ENCODE assay signal across 8 cellular contexts in the genomic region with DNA sequence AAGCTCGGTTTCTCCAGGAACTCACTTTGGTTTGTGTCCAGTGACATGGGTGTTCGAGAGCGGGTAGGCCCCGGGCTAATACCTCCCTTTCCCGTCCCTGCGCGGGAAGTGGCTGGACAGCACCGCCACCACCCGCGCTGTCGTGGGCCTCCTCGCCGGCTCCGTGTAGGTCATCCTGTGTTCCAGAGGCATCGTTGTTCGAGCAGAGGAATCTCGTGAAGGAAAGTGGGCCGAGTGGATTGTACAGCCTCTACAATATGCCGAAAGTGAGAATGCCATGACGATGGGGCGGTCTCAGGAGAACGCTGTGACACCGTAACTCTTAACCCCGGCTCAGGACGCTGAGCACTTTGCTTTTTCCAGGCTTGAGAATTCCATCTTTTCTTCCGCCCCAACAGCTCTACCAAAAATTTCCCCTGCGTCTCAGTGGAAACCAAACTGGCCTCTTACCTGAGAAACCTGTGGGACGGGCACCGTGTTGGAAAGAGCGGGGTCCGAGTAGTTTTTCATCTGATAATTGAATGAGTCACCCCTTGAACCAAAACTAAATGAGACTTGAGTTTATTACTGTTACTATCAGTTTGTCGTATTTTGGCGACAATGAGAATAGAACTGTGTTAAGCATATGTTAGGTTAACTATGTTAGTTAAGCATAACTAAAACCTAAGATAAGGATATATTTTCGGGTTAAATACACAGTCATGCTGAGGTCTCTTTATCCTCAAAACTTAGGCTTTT. TPM values are rescaled to one million over a fixed set of nuclear protein-coding genes. Genes with fewer than 3 reads are reported as not detected.
DNase-seq lines count a peak whose midpoint lies in the region; ATAC-seq, FAIRE-seq and TF ChIP-seq lines count a peak whose summit lies in the region.

No MANE protein-coding gene starts in this region.

- POLR2A ChIA-PET in HCT116 (lab: Charles Lee), result interaction anchor here (0.9 to 1.3 kb wide), 3 partner anchors 9 to 53 kb away, joined by 3 read pairs; a partner anchor contains a TSS
- POLR2A ChIA-PET in H1 (lab: Charles Lee; ENCODE audit: partially characterized antibody), result interaction anchor here (0.6 to 2.0 kb wide), 4 partner anchors 9 to 1074 kb away, joined by 3 to 8 read pairs (median 4); no protein-coding TSS in a partner anchor

- H3K4me1 ChIP-seq in ES-I3 (ENCODE audit: insufficient read depth, low read length) (0 out of 2 replicates have a peak, but pooled peaks cover 5% of the 10 kb centered on the region), HCT116 (ENCODE audit: control insufficient read depth in 1 of 2, insufficient read depth in 2 of 2, low read length in 2 of 2) (peaks cover 9 to 17% of the 10 kb centered on the region in 2 experiments; a peak in 3 of 4 replicates), H1 (replicated peaks in 1 of 4; ENCODE audit: control insufficient read depth in 3 of 4, insufficient read depth in 4 of 4, low read length in 3 of 4) (peaks cover 0 to 3% (median 1%) of the 10 kb centered on the region in 4 experiments; a peak in 2 of 7 replicates)

- 0 out of 2 replicates have a peak overlapping the region, but pooled peaks have one; percentile 53 for H2BK12ac ChIP-seq in H1 (ENCODE audit: low read depth, low read length)

- no peak overlapping the region for H2BK15ac ChIP-seq in H1 (ENCODE audit: low read length)

- H3K27ac ChIP-seq in HCT116 (ENCODE audit: low read depth, low read length) (peak overlapping the region; percentile 63), H1 (ENCODE audit: low read depth, low read length) (peak overlapping the region; percentile 98)

- H2BK5ac ChIP-seq in H1 (ENCODE audit: low read depth, low read length), result peak overlapping the region; percentile 50

- no peak overlapping the region for H3K14ac ChIP-seq in H1 (ENCODE audit: insufficient read length)

- TF ChIP-seq RAD21 in HCT116 (IDR thresholded peaks at IDR 0.05; ENCODE audit: low read depth), result no peak
- TF ChIP-seq RAD21 in H1 (IDR thresholded peaks at IDR 0.05 in 1 of 2, conservative IDR thresholded peaks at IDR 0.05 in 1 of 2; ENCODE audit: low read depth in 2 of 2, low read length in 2 of 2), result no peak

- CTCF ChIA-PET in HCT116 (lab: Charles Lee), result interaction anchor here (0.6 to 1.4 kb wide), 11 partner anchors 9 to 736 kb away, joined by 3 to 14 read pairs (median 4); no protein-coding TSS in a partner anchor
- CTCF ChIA-PET in H1 (lab: Charles Lee; ENCODE audit: partially characterized antibody), result interaction anchor here (0.9 to 1.7 kb wide), 15 partner anchors 9 to 751 kb away, joined by 3 to 9 read pairs (median 3); no protein-coding TSS in a partner anchor

- RAD21 ChIA-PET in HCT116 (lab: Charles Lee; ENCODE audit: low non-redundant PET in 1 of 2, low total read pairs in 2 of 2, uncharacterized antibody in 2 of 2, unreplicated experiment in 2 of 2), result interaction anchor here in 1 of 2 experiments (1.4 kb wide), 1 partner anchor 344 kb away, joined by 3 read pairs; no protein-coding TSS in a partner anchor

- ATAC-seq in HCT116 (peak; percentile 57), HG02623 (IDR thresholded peaks at IDR 0.05; ENCODE audit: unreplicated experiment) (no peak)
- ATAC-seq in natural killer cell treated with Interleukin-12 subunit alpha and Interleukin-12 subunit beta and Interleukin-15 and Interleukin-18, amount 100 ng/mL, for 72 hours, result peak; percentile 56 to 61

- H3K9me3 Mint-ChIP-seq in natural killer cell treated with Interleukin-12 subunit alpha and Interleukin-12 subunit beta and Interleukin-15 and Interleukin-18, amount 100 ng/mL, for 72 hours, result no peaks in the 10 kb centered on the region

- H3K9me3 ChIP-seq in ES-I3 (ENCODE audit: control insufficient read depth, insufficient read depth, low read length), result no peaks in the 10 kb centered on the region
- no peaks in the 10 kb centered on the region for H3K9me3 ChIP-seq in HCT116 (ENCODE audit: control insufficient read depth in 1 of 2, insufficient read depth in 1 of 2, low read depth in 1 of 2, low read length in 2 of 2)
- H3K9me3 ChIP-seq in H1 (ENCODE audit: insufficient read depth in 2 of 2, low read depth in 1 of 2, low read length in 1 of 2), result no peaks in the 10 kb centered on the region

- TF ChIP-seq POLR2A in HCT116 (IDR thresholded peaks at IDR 0.05; ENCODE audit: borderline replicate concordance, extremely low read depth, insufficient read depth, insufficient read length) (no peak), H1 (IDR thresholded peaks at IDR 0.05; ENCODE audit: control extremely low read depth in 1 of 2, low read depth in 2 of 2, low read length in 2 of 2) (peak in 1 of 2 experiments; percentile 8; a peak in 1 of 3 replicates)

- H3K4me2 ChIP-seq in HCT116 (ENCODE audit: low read length) (peak overlapping the region; percentile 89), H1 (ENCODE audit: insufficient read depth in 1 of 2, low read depth in 2 of 2, low read length in 2 of 2) (peak overlapping the region; percentile 83 to 96)

- peak overlapping the region; percentile 32 for H4K5ac ChIP-seq in H1 (ENCODE audit: insufficient read length, low read depth, low read length)

- no peaks in the 10 kb centered on the region for H3K27me3 ChIP-seq in HCT116 (ENCODE audit: insufficient read depth, low read length)
- H3K27me3 ChIP-seq in H1 (replicated peaks in 1 of 4; ENCODE audit: control insufficient read depth in 3 of 4, extremely low read depth in 1 of 4, insufficient read depth in 3 of 4, low read length in 3 of 4), result no peaks in the 10 kb centered on the region

- peak overlapping the region; percentile 74 to 93 for H3K4me3 ChIP-seq in HCT116 (replicated peaks in 1 of 2; ENCODE audit: low read depth in 1 of 2, low read length in 2 of 2)
- H3K4me3 ChIP-seq in H1 (ENCODE audit: extremely low read depth in 1 of 4, insufficient read depth in 2 of 4, low read depth in 3 of 4, low read length in 4 of 4), result peak overlapping the region; percentile 54 to 99 (median 92)

- peaks cover 3% of the 10 kb centered on the region; the same call in 1 of the 2 replicates for H3K79me1 ChIP-seq in H1 (ENCODE audit: low read depth, low read length)

- H3K4me3 Mint-ChIP-seq in natural killer cell treated with Interleukin-12 subunit alpha and Interleukin-12 subunit beta and Interleukin-15 and Interleukin-18, amount 100 ng/mL, for 72 hours, result peak overlapping the region; percentile 97

- H3K4ac ChIP-seq in H1 (replicated peaks; ENCODE audit: insufficient read length, low read depth, low read length), result no peak overlapping the region

- TF ChIP-seq CTCF in HCT116 (IDR thresholded peaks at IDR 0.05 in 2 of 3, conservative IDR thresholded peaks at IDR 0.05 in 1 of 3; ENCODE audit: borderline replicate concordance in 1 of 3, insufficient read depth in 1 of 3, low read depth in 2 of 3, low read length in 2 of 3), result no peak
- no peak for TF ChIP-seq CTCF in H1 (IDR thresholded peaks at IDR 0.05; ENCODE audit: control extremely low read depth in 1 of 3, insufficient read depth in 1 of 3, low read depth in 1 of 3, low read length in 3 of 3)

- TF ChIP-seq EP300 in H1 (IDR thresholded peaks at IDR 0.05; ENCODE audit: borderline replicate concordance in 1 of 2, low read depth in 2 of 2, low read length in 2 of 2), result no peak

- intact Hi-C loops in HCT116 (cut with micrococcal nuclease), result no loop called here

- H3K9me2 ChIP-seq in HCT116 (ENCODE audit: insufficient read depth), result no peaks in the 10 kb centered on the region

- no peaks in the 10 kb centered on the region for H3K36me3 ChIP-seq in ES-I3 (ENCODE audit: insufficient read depth, low read length)
- H3K36me3 ChIP-seq in HCT116 (ENCODE audit: control insufficient read depth in 1 of 2, insufficient read depth in 2 of 2, low read length in 2 of 2), result peaks cover 12 to 13% of the 10 kb centered on the region in 2 experiments
- peaks cover 3 to 24% (median 6%) of the 10 kb centered on the region in 4 experiments; a peak in 7 of 8 replicates for H3K36me3 ChIP-seq in H1 (ENCODE audit: control insufficient read depth in 2 of 4, insufficient read depth in 4 of 4, low read length in 3 of 4)

- H3K23me2 ChIP-seq in H1 (ENCODE audit: low read depth, low read length), result peaks cover 5% of the 10 kb centered on the region; the same call in 1 of the 2 replicates

- H3K23ac ChIP-seq in H1 (ENCODE audit: insufficient read length), result no peak overlapping the region

- H2BK120ac ChIP-seq in H1 (replicated peaks; ENCODE audit: low read depth, low read length), result no peak overlapping the region

- H3K79me2 ChIP-seq in HCT116 (ENCODE audit: insufficient read depth, low read length), result peaks cover 86% of the 10 kb centered on the region
- H3K79me2 ChIP-seq in H1 (ENCODE audit: control insufficient read depth in 1 of 2, insufficient read depth in 2 of 2, low read length in 2 of 2), result peaks cover 12 to 80% of the 10 kb centered on the region in 2 experiments

- H3K36me3 Mint-ChIP-seq in natural killer cell treated with Interleukin-12 subunit alpha and Interleukin-12 subunit beta and Interleukin-15 and Interleukin-18, amount 100 ng/mL, for 72 hours, result peaks cover 12% of the 10 kb centered on the region

- H3K27ac Mint-ChIP-seq in natural killer cell treated with Interleukin-12 subunit alpha and Interleukin-12 subunit beta and Interleukin-15 and Interleukin-18, amount 100 ng/mL, for 72 hours, result peak overlapping the region; percentile 97 to 98

- WGBS in H1 (ENCODE audit: extremely low coverage in 1 of 2, insufficient coverage in 1 of 2, insufficient read length in 1 of 2, insufficient replicate concordance in 2 of 2, low coverage in 1 of 2, low lambda C conversion rate in 2 of 2, missing lambda C conversion rate in 1 of 2), 2 experiments, result 4% methylated on average over 31 of the region's 34 CpGs; no CpG with 5 or more reads in 1 of the 2 experiments

- no peak overlapping the region for H2AK5ac ChIP-seq in H1 (ENCODE audit: low read depth, low read length)

- H4K20me1 ChIP-seq in HCT116 (ENCODE audit: insufficient read depth) (peaks cover 17% of the 10 kb centered on the region; the same call in 1 of the 2 replicates), H1 (replicated peaks in 1 of 2; ENCODE audit: control insufficient read depth in 1 of 2, insufficient read depth in 2 of 2, low read length in 2 of 2) (peaks cover 0 to 8% of the 10 kb centered on the region in 2 experiments)

- no peak overlapping the region for H2BK20ac ChIP-seq in H1 (ENCODE audit: low read length)

- H3K27me3 Mint-ChIP-seq in natural killer cell treated with Interleukin-12 subunit alpha and Interleukin-12 subunit beta and Interleukin-15 and Interleukin-18, amount 100 ng/mL, for 72 hours, result no peaks in the 10 kb centered on the region

- no peak overlapping the region for H4K91ac ChIP-seq in H1 (replicated peaks; ENCODE audit: insufficient read length, low read length)

- 0 out of 2 replicates have a peak overlapping the region, but pooled peaks have one; percentile 2 for H3K18ac ChIP-seq in H1 (ENCODE audit: extremely low read depth, low read length)

- H3K56ac ChIP-seq in H1 (replicated peaks; ENCODE audit: insufficient read length, low read depth, low read length), result no peak overlapping the region

- peak overlapping the region; percentile 82; the same call in 1 of the 2 replicates for H4K8ac ChIP-seq in H1 (ENCODE audit: extremely low read depth, insufficient read depth, low read length)

- H3K9ac ChIP-seq in ES-I3 (ENCODE audit: low read depth, low read length) (peak overlapping the region; percentile 71), HCT116 (ENCODE audit: low read length) (peak overlapping the region; percentile 92), H1 (replicated peaks in 1 of 4; ENCODE audit: extremely low read depth in 1 of 4, low read depth in 3 of 4, low read length in 3 of 4) (peak overlapping the region; percentile 96 to 99 (median 98))

- no peak for FAIRE-seq in H1 (lab: Jason Lieb, UNC)

- H2AFZ ChIP-seq in HCT116 (ENCODE audit: low read depth, low read length, poor library complexity, severe bottlenecking), result no peak overlapping the region
- H2AFZ ChIP-seq in H1 (ENCODE audit: low read length), result peak overlapping the region; percentile 79

- TSS peak; percentile 76 for BruUV-seq in HCT116 (replicated peaks; lab: Mats Ljungman, UMichigan)

- DNase-seq in HCT116 (ENCODE audit: low read depth, low spot score) (no peak), OCI-M1 (lab: John Stamatoyannopoulos, UW) (peak; percentile 53), H1 (ENCODE audit: low read depth in 1 of 2, low spot score in 2 of 2) (no peak), mesenteric fat pad (ENCODE audit: low spot score) (no peak), cerebellar cortex (ENCODE audit: low spot score) (no peak)
- DNase-seq in natural killer cell treated with Interleukin-12 subunit alpha and Interleukin-12 subunit beta and Interleukin-15 and Interleukin-18, amount 100 ng/mL, for 72 hours (ENCODE audit: low spot score), result no peak

- peaks cover 35 to 54% of the 10 kb centered on the region in 2 donors for H3K4me1 Mint-ChIP-seq in natural killer cell treated with Interleukin-12 subunit alpha and Interleukin-12 subunit beta and Interleukin-15 and Interleukin-18, amount 100 ng/mL, for 72 hours (ENCODE audit: low read depth in 2 of 2)

RNA-seq across cellular contexts. Expression of a gene that starts 0.5 kb away (rescaled TPM):
- 192 TPM for total RNA-seq in HCT116 (2021; ENCODE audit: unreplicated experiment)
- 127 and 163 TPM in 2 replicates for polyA plus RNA-seq in HCT116 (2012)
- 145 and 146 TPM in 2 replicates for total RNA-seq in H1 (2021; fragmentation: NEBNext Ultra II Directional; extraction: Animal tissue kit (Norgen Biotek cat#: 25700))
- 23.2 and 35.1 TPM in 2 replicates for polyA plus RNA-seq in H1 (2011; rRNA removed)
- polyA plus RNA-seq in H1 (2011; cell fraction: cytosol; rRNA removed), result 104 TPM
- 7.8 TPM for polyA plus RNA-seq in H1 (2011; cell fraction: nucleus; rRNA removed)
- polyA plus RNA-seq in H1 (2012, experiment 1 of 2), result 146 to 227 TPM (median 158 TPM) in 4 replicates
- polyA plus RNA-seq in H1 (2012, experiment 2 of 2), result 15.9 TPM
- polyA plus RNA-seq in H1 (2013, experiment 1 of 2), result 50.5 TPM
- 49.1 TPM for polyA plus RNA-seq in H1 (2013, experiment 2 of 2)
- polyA minus RNA-seq in H1 (2011; rRNA and poly(A)+ RNA removed), result 59.8 and 82.9 TPM in 2 replicates
- polyA minus RNA-seq in H1 (2011; cell fraction: cytosol; rRNA and poly(A)+ RNA removed), result 63.3 TPM
- 30.1 TPM for polyA minus RNA-seq in H1 (2011; cell fraction: nucleus; rRNA and poly(A)+ RNA removed)
- total RNA-seq in natural killer cell treated with Interleukin-12 subunit alpha and Interleukin-12 subunit beta and Interleukin-15 and Interleukin-18, amount 100 ng/mL, for 72 hours, result 100 to 1,000 TPM; 138 to 167 TPM
- 91.2 TPM for total RNA-seq in mesenteric fat pad

RNA-seq across cellular contexts. Expression of a gene that starts 1.0 kb away (rescaled TPM):
- total RNA-seq in HCT116 (2021; ENCODE audit: unreplicated experiment) (38.5 TPM), mesenteric fat pad (65.9 TPM)
- 15.9 and 21.2 TPM in 2 replicates for polyA plus RNA-seq in HCT116 (2012)
- total RNA-seq in H1 (2021; fragmentation: NEBNext Ultra II Directional; extraction: Animal tissue kit (Norgen Biotek cat#: 25700)), result 76.3 and 76.8 TPM in 2 replicates
- polyA plus RNA-seq in H1 (2011; rRNA removed), result 19.1 and 45.1 TPM in 2 replicates
- 39.3 TPM for polyA plus RNA-seq in H1 (2011; cell fraction: cytosol; rRNA removed)
- 12.1 TPM for polyA plus RNA-seq in H1 (2011; cell fraction: nucleus; rRNA removed)
- polyA plus RNA-seq in H1 (2012, experiment 1 of 2), result 41.3 to 62.4 TPM (median 52.3 TPM) in 4 replicates
- polyA plus RNA-seq in H1 (2012, experiment 2 of 2), result 6.1 TPM
- 47.9 TPM for polyA plus RNA-seq in H1 (2013, experiment 1 of 2)
- 46.0 TPM for polyA plus RNA-seq in H1 (2013, experiment 2 of 2)
- 38.1 and 52.6 TPM in 2 replicates for polyA minus RNA-seq in H1 (2011; rRNA and poly(A)+ RNA removed)
- polyA minus RNA-seq in H1 (2011; cell fraction: cytosol; rRNA and poly(A)+ RNA removed), result 30.2 TPM
- polyA minus RNA-seq in H1 (2011; cell fraction: nucleus; rRNA and poly(A)+ RNA removed), result 48.6 TPM
- total RNA-seq in natural killer cell treated with Interleukin-12 subunit alpha and Interleukin-12 subunit beta and Interleukin-15 and Interleukin-18, amount 100 ng/mL, for 72 hours, result 10 to 100 TPM; 36.5 to 40.6 TPM

RNA-seq across cellular contexts. Expression of a gene that starts 51.3 kb away (rescaled TPM):
- 67.6 TPM for total RNA-seq in HCT116 (2021; ENCODE audit: unreplicated experiment)
- 81.1 and 106 TPM in 2 replicates for polyA plus RNA-seq in HCT116 (2012)
- total RNA-seq in H1 (2021; fragmentation: NEBNext Ultra II Directional; extraction: Animal tissue kit (Norgen Biotek cat#: 25700)), result 2.1 and 2.9 TPM in 2 replicates
- polyA plus RNA-seq in H1 (2011; rRNA removed), result 0.41 and 0.49 TPM in 2 replicates
- polyA plus RNA-seq in H1 (2011; cell fraction: cytosol; rRNA removed), result 0.47 TPM
- polyA plus RNA-seq in H1 (2011; cell fraction: nucleus; rRNA removed), result 0.29 TPM
- polyA plus RNA-seq in H1 (2012, experiment 1 of 2), result 0.92 to 1.1 TPM (median 0.99 TPM) in 4 replicates
- polyA plus RNA-seq in H1 (2012, experiment 2 of 2), result 0.34 TPM
- polyA plus RNA-seq in H1 (2013, experiment 1 of 2), result 1.5 TPM
- polyA plus RNA-seq in H1 (2013, experiment 2 of 2), result 1.6 TPM
- polyA minus RNA-seq in H1 (2011; rRNA and poly(A)+ RNA removed), result 2.0 and 2.5 TPM in 2 replicates
- polyA minus RNA-seq in H1 (2011; cell fraction: cytosol; rRNA and poly(A)+ RNA removed), result not detected
- not detected for polyA minus RNA-seq in H1 (2011; cell fraction: nucleus; rRNA and poly(A)+ RNA removed)
- not detected for total RNA-seq in natural killer cell treated with Interleukin-12 subunit alpha and Interleukin-12 subunit beta and Interleukin-15 and Interleukin-18, amount 100 ng/mL, for 72 hours
- total RNA-seq in mesenteric fat pad, result 0.64 TPM

Comparison
In these comparisons a context has a peak if more than half of its experiments do, and no peak if none do; other contexts are left out.
1. RNA of a gene that starts 51.3 kb away (total RNA-seq): 67.6 TPM in HCT116 (single experiment); 2.1 to 2.9 TPM in H1, 0.64 TPM in mesenteric fat pad (single experiment) and not detected in natural killer cell treated with Interleukin-12 subunit alpha and Interleukin-12 subunit beta and Interleukin-15 and Interleukin-18, amount 100 ng/mL, for 72 hours; every median in the first group is over 10 times any median in the second.
2. Peak in every context shown above with its lines, with median percentiles within 50 percentile points of each other: H3K9ac ChIP-seq.